In genomic region chr3:111989061-111989678, GRCh38 we compare ENCODE assay signal across 7 cellular contexts. TPM values are rescaled to one million over a fixed set of nuclear protein-coding genes. Genes with fewer than 3 reads are reported as not detected.
A peak's percentile ranks its signal among the peaks of the same experiment; 100 is the strongest.
DNase-seq lines count a peak whose midpoint lies in the region; ATAC-seq and TF ChIP-seq lines count a peak whose summit lies in the region.

No MANE protein-coding gene starts in this region.

- no peaks in the 10 kb centered on the region for H3K9me3 Mint-ChIP-seq in effector memory CD8-positive, alpha-beta T cell

- 58 to 65% methylated on average over 3 of the region's 3 CpGs for WGBS in lower leg skin, 2 donors

- TF ChIP-seq POLR2A in lower leg skin (IDR thresholded peaks at IDR 0.05): no peak

- peak; percentile 95 for ATAC-seq in GM21576 (IDR thresholded peaks at IDR 0.05; ENCODE audit: unreplicated experiment)
- ATAC-seq in effector memory CD8-positive, alpha-beta T cell (replicated peaks): peak; percentile 83

- TF ChIP-seq CTCF in GM12864 (IDR thresholded peaks at IDR 0.05; ENCODE audit: low read depth, low read length, missing control alignments) (peak; percentile 71), lower leg skin (IDR thresholded peaks at IDR 0.05) (no peak)

- intact Hi-C loops in lower leg skin (cut with DNase I; ENCODE audit: low total_unique reads): no loop called here

- H3K27me3 Mint-ChIP-seq in effector memory CD8-positive, alpha-beta T cell: no peaks in the 10 kb centered on the region

- no peak overlapping the region for H3K4me3 ChIP-seq in GM12864 (ENCODE audit: low read depth, low read length)
- H3K4me3 ChIP-seq in lower leg skin (ENCODE audit: low read depth, poor library complexity, severe bottlenecking): no peak overlapping the region

- H3K27ac Mint-ChIP-seq in effector memory CD8-positive, alpha-beta T cell: no peak overlapping the region

- H3K4me1 Mint-ChIP-seq in effector memory CD8-positive, alpha-beta T cell (ENCODE audit: low read depth in 2 of 2): peaks cover 15 to 22% of the 10 kb centered on the region in 2 donors

- peaks cover 35% of the 10 kb centered on the region for H3K36me3 Mint-ChIP-seq in effector memory CD8-positive, alpha-beta T cell (ENCODE audit: insufficient read depth)

- TF ChIP-seq RAD21 in Ishikawa (IDR thresholded peaks at IDR 0.05; ENCODE audit: low read depth): peak; percentile 75

- no peak for TF ChIP-seq EP300 in Ishikawa (IDR thresholded peaks at IDR 0.05; ENCODE audit: borderline replicate concordance)

- no peak overlapping the region for H3K4me3 Mint-ChIP-seq in effector memory CD8-positive, alpha-beta T cell

- DNase-seq in GM12864 (ENCODE audit: low read depth) (peak; percentile 22), OCI-M1 (lab: John Stamatoyannopoulos, UW) (peak; percentile 67), myocyte (ENCODE audit: low read depth) (peak; percentile 74), lower leg skin (ENCODE audit: low spot score in 2 of 2) (no peak)
- DNase-seq in effector memory CD8-positive, alpha-beta T cell: no peak

TF ChIP-seq in Ishikawa, 13 proteins besides CTCF, POLR2A, EP300 and RAD21:
- TF ChIP-seq TCF12 (IDR thresholded peaks at IDR 0.05; ENCODE audit: low read depth): no peak
- no peak for TF ChIP-seq FOXM1 (IDR thresholded peaks at IDR 0.05; ENCODE audit: borderline replicate concordance, low read depth)
- TF ChIP-seq EGR1 (IDR thresholded peaks at IDR 0.05): no peak
- TF ChIP-seq, protein P1, sequence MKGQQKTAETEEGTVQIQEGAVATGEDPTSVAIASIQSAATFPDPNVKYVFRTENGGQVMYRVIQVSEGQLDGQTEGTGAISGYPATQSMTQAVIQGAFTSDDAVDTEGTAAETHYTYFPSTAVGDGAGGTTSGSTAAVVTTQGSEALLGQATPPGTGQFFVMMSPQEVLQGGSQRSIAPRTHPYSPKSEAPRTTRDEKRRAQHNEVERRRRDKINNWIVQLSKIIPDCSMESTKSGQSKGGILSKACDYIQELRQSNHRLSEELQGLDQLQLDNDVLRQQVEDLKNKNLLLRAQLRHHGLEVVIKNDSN (IDR thresholded peaks at IDR 0.05): no peak
- TF ChIP-seq MAX (IDR thresholded peaks at IDR 0.05): no peak
- no peak for TF ChIP-seq CREB1 (IDR thresholded peaks at IDR 0.05; ENCODE audit: low read depth)
- TF ChIP-seq, protein P2, sequence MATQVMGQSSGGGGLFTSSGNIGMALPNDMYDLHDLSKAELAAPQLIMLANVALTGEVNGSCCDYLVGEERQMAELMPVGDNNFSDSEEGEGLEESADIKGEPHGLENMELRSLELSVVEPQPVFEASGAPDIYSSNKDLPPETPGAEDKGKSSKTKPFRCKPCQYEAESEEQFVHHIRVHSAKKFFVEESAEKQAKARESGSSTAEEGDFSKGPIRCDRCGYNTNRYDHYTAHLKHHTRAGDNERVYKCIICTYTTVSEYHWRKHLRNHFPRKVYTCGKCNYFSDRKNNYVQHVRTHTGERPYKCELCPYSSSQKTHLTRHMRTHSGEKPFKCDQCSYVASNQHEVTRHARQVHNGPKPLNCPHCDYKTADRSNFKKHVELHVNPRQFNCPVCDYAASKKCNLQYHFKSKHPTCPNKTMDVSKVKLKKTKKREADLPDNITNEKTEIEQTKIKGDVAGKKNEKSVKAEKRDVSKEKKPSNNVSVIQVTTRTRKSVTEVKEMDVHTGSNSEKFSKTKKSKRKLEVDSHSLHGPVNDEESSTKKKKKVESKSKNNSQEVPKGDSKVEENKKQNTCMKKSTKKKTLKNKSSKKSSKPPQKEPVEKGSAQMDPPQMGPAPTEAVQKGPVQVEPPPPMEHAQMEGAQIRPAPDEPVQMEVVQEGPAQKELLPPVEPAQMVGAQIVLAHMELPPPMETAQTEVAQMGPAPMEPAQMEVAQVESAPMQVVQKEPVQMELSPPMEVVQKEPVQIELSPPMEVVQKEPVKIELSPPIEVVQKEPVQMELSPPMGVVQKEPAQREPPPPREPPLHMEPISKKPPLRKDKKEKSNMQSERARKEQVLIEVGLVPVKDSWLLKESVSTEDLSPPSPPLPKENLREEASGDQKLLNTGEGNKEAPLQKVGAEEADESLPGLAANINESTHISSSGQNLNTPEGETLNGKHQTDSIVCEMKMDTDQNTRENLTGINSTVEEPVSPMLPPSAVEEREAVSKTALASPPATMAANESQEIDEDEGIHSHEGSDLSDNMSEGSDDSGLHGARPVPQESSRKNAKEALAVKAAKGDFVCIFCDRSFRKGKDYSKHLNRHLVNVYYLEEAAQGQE (IDR thresholded peaks at IDR 0.05; ENCODE audit: low read depth): no peak
- no peak for TF ChIP-seq ZBTB7A (IDR thresholded peaks at IDR 0.05; ENCODE audit: low read depth)
- no peak for TF ChIP-seq TEAD4 (IDR thresholded peaks at IDR 0.05)
- no peak for TF ChIP-seq NFIC (IDR thresholded peaks at IDR 0.05)
- TF ChIP-seq YY1 (IDR thresholded peaks at IDR 0.05; ENCODE audit: low read depth): no peak
- TF ChIP-seq CEBPB (IDR thresholded peaks at IDR 0.05): no peak
- no peak for TF ChIP-seq TAF1 (IDR thresholded peaks at IDR 0.05; ENCODE audit: low read depth)

RNA-seq across cellular contexts. Expression of gene TAGLN3, which starts 9.6 kb away (rescaled TPM):
- total RNA-seq in myocyte: 0.36 and 0.56 TPM in 2 replicates
- 0.16 TPM for polyA plus RNA-seq in myocyte (2012)
- under 1 TPM in 2 of 4 donors, not detected in 2; 0.37 to 0.68 TPM for total RNA-seq in lower leg skin

RNA-seq across cellular contexts. Expression of gene ABHD10, which starts 10.3 kb away (rescaled TPM):
- total RNA-seq in myocyte (27.1 and 30.1 TPM in 2 replicates), lower leg skin (10 to 100 TPM; 13.2 to 21.7 (median 16.8) TPM)
- polyA plus RNA-seq in myocyte (2012): 18.7 TPM

RNA-seq across cellular contexts. Expression of gene TMPRSS7, which starts 45.4 kb away (rescaled TPM):
- not detected in 2 replicates for total RNA-seq in myocyte
- 0.06 TPM for polyA plus RNA-seq in myocyte (2012)
- total RNA-seq in lower leg skin: under 1 TPM in 3 of 4 donors, not detected in 1; 0.23 to 0.34 (median 0.29) TPM

Comparison
In these comparisons a context has a peak if more than half of its experiments do, and no peak if none do; other contexts are left out.
1. DNase-seq: peak in GM12864 (single experiment), OCI-M1 (single experiment) and myocyte (single experiment); none in effector memory CD8-positive, alpha-beta T cell (0 of 3) and lower leg skin (0 of 2).